Comparison of ENCODE assay signal across 8 cellular contexts in genomic region chr12:109946505-109946904, GRCh38. TPM values are rescaled to one million over a fixed set of nuclear protein-coding genes. Genes with fewer than 3 reads are reported as not detected.
DNase-seq lines count a peak whose midpoint lies in the region; ATAC-seq and TF ChIP-seq lines count a peak whose summit lies in the region.

No MANE protein-coding gene starts in this region.

- H3K27ac ChIP-seq in mesodermal cell (ENCODE audit: low read depth, low read length, severe bottlenecking) (peak overlapping the region; percentile 84), breast epithelium (peak overlapping the region in 1 of 2 donors; percentile 45)

- peaks cover 22% of the 10 kb centered on the region for H3K4me1 Mint-ChIP-seq in stimulated activated naive CD8-positive, alpha-beta T cell treated with anti-CD3 and anti-CD28 coated beads, Interleukin-15, Interleukin-2, amounts not matched to agents 100 ng/mL and 50 ng/mL, for 24 hours (ENCODE audit: low read depth)

- H3K27me3 ChIP-seq in breast epithelium, result no peaks in the 10 kb centered on the region

- no peak for TF ChIP-seq CTCF in breast epithelium (IDR thresholded peaks at IDR 0.05)

- no peak overlapping the region for H3K4me3 Mint-ChIP-seq in stimulated activated naive CD8-positive, alpha-beta T cell treated with anti-CD3 and anti-CD28 coated beads, Interleukin-15, Interleukin-2, amounts not matched to agents 100 ng/mL and 50 ng/mL, for 24 hours

- peak overlapping the region; percentile 10 for H3K27ac Mint-ChIP-seq in stimulated activated naive CD8-positive, alpha-beta T cell treated with anti-CD3 and anti-CD28 coated beads, Interleukin-15, Interleukin-2, amounts not matched to agents 100 ng/mL and 50 ng/mL, for 24 hours

- H3K4me1 ChIP-seq in mesodermal cell (ENCODE audit: control insufficient read depth, insufficient read depth, low read length, poor library complexity, severe bottlenecking) (peaks cover 37% of the 10 kb centered on the region), breast epithelium (no peaks in the 10 kb centered on the region)

- H3K36me3 Mint-ChIP-seq in stimulated activated naive CD8-positive, alpha-beta T cell treated with anti-CD3 and anti-CD28 coated beads, Interleukin-15, Interleukin-2, amounts not matched to agents 100 ng/mL and 50 ng/mL, for 24 hours (ENCODE audit: low read depth), result peaks cover 70% of the 10 kb centered on the region

- H3K27me3 Mint-ChIP-seq in stimulated activated naive CD8-positive, alpha-beta T cell treated with anti-CD3 and anti-CD28 coated beads, Interleukin-15, Interleukin-2, amounts not matched to agents 100 ng/mL and 50 ng/mL, for 24 hours, result no peaks in the 10 kb centered on the region

- intact Hi-C loops in breast epithelium (cut with DNase I; ENCODE audit: low total_unique reads), result no loop called here

- TF ChIP-seq POLR2A in breast epithelium (IDR thresholded peaks at IDR 0.05), result no peak

- H3K36me3 ChIP-seq in mesodermal cell (ENCODE audit: control insufficient read depth, insufficient read depth, low read length) (peaks cover 66% of the 10 kb centered on the region), breast epithelium (no peaks in the 10 kb centered on the region)

- H3K9me3 ChIP-seq in mesodermal cell (ENCODE audit: control insufficient read depth, low read length) (no peaks in the 10 kb centered on the region), breast epithelium (no peaks in the 10 kb centered on the region)

- H3K4me3 ChIP-seq in mesodermal cell (ENCODE audit: extremely low read depth, insufficient read depth, low read length, poor library complexity, severe bottlenecking) (no peak overlapping the region), breast epithelium (no peak overlapping the region)

- no peak for ATAC-seq in stimulated activated naive CD8-positive, alpha-beta T cell treated with anti-CD3 and anti-CD28 coated beads, Interleukin-15, Interleukin-2, amounts not matched to agents 100 U/mL and 50 U/mL, for 24 hours
- ATAC-seq in GM21576 (IDR thresholded peaks at IDR 0.05; ENCODE audit: unreplicated experiment), result no peak

- no peaks in the 10 kb centered on the region for H3K9me3 Mint-ChIP-seq in stimulated activated naive CD8-positive, alpha-beta T cell treated with anti-CD3 and anti-CD28 coated beads, Interleukin-15, Interleukin-2, amounts not matched to agents 100 ng/mL and 50 ng/mL, for 24 hours

- WGBS in mesodermal cell (ENCODE audit: insufficient coverage in 2 of 2), 2 experiments, result 14 to 18% methylated on average over 2 to 5 of the region's 5 CpGs

- no peak for DNase-seq in stimulated activated naive CD8-positive, alpha-beta T cell treated with anti-CD3 and anti-CD28 coated beads, Interleukin-15, Interleukin-2, amounts not matched to agents 100 U/mL and 50 U/mL, for 24 hours
- DNase-seq in dedifferentiated amniotic fluid mesenchymal stem cell (ENCODE audit: extremely low spot score), result peak; percentile 39
- DNase-seq in breast epithelium (ENCODE audit: low spot score in 2 of 2), result no peak
- no peak for DNase-seq in NCI-H1417 treated with DMSO at 0.1 percent for 48 hours (lab: John Stamatoyannopoulos, UW)
- DNase-seq in globus pallidus (ENCODE audit: low spot score), result no peak

RNA-seq across cellular contexts. Expression of gene TCHP, which starts 46.4 kb away (rescaled TPM):
- polyA plus RNA-seq in mesodermal cell (2013, experiment 1 of 2), result 16.0 TPM
- polyA plus RNA-seq in mesodermal cell (2013, experiment 2 of 2), result 17.3 TPM
- 10 to 100 TPM; 10.2 to 20.0 (median 18.6) TPM for total RNA-seq in breast epithelium

RNA-seq across cellular contexts. Expression of gene GIT2, which starts 49.7 kb away (rescaled TPM):
- polyA plus RNA-seq in mesodermal cell (2013, experiment 1 of 2), result 25.5 TPM
- polyA plus RNA-seq in mesodermal cell (2013, experiment 2 of 2), result 24.7 TPM
- total RNA-seq in breast epithelium, result 10 to 100 TPM; 41.3 to 53.1 (median 42.6) TPM

RNA-seq across cellular contexts. Expression of gene ANKRD13A, which starts 52.7 kb away (rescaled TPM):
- 20.2 TPM for polyA plus RNA-seq in mesodermal cell (2013, experiment 1 of 2)
- 19.2 TPM for polyA plus RNA-seq in mesodermal cell (2013, experiment 2 of 2)
- 100 to 1,000 TPM in 1 of 3 donors, 10 to 100 TPM in 2; 66.4 to 172 (median 88.2) TPM for total RNA-seq in breast epithelium
